Comparison of ENCODE assay signal across 8 cellular contexts in genomic region chr7:149872419-149873073, GRCh38. TPM values are rescaled to one million over a fixed set of nuclear protein-coding genes. Genes with fewer than 3 reads are reported as not detected.
DNase-seq lines count a peak whose midpoint lies in the region; ATAC-seq, FAIRE-seq and TF ChIP-seq lines count a peak whose summit lies in the region.

No MANE protein-coding gene starts in this region.

- TF ChIP-seq POLR2A in GM12892 (IDR thresholded peaks at IDR 0.05; ENCODE audit: low read depth, low read length) = no peak

- H3K27ac ChIP-seq in urinary bladder (ENCODE audit: low read depth) = no peak overlapping the region

- H3K27me3 ChIP-seq in mucosa of stomach (ENCODE audit: control insufficient read depth, insufficient read depth, low read length) = peaks cover 5% of the 10 kb centered on the region

- peak overlapping the region; percentile 76 for H3K9ac ChIP-seq in mucosa of stomach (ENCODE audit: low read length)

- WGBS in urinary bladder = 17% methylated on average over 13 of the region's 13 CpGs

- TF ChIP-seq CTCF in WI38 (IDR thresholded peaks at IDR 0.05; ENCODE audit: low read depth, low read length) = no peak
- TF ChIP-seq CTCF in fibroblast of mammary gland (conservative IDR thresholded peaks at IDR 0.05; ENCODE audit: control insufficient read depth, insufficient read depth, low read depth, low read length) = peak; percentile 21

- peak; percentile 55 to 56 for DNase-seq in AML-193 (lab: John Stamatoyannopoulos, UW)
- DNase-seq in GM12892 (ENCODE audit: insufficient read length) = peak; percentile 18
- peak; percentile 47 for DNase-seq in NCI-H2029 treated with DMSO at 0.1 percent for 48 hours (lab: John Stamatoyannopoulos, UW)
- DNase-seq in fibroblast of mammary gland (ENCODE audit: low read depth) = peak; percentile 84

- H3K9me3 ChIP-seq in mucosa of stomach (ENCODE audit: control insufficient read depth, low read length) = no peaks in the 10 kb centered on the region

- no peaks in the 10 kb centered on the region for H3K36me3 ChIP-seq in mucosa of stomach (ENCODE audit: control insufficient read depth, insufficient read depth, low read length)
- no peaks in the 10 kb centered on the region for H3K36me3 ChIP-seq in urinary bladder (ENCODE audit: insufficient read depth)

- peak; percentile 24 for FAIRE-seq in GM12892 (lab: Jason Lieb, UNC)

- H3K4me1 ChIP-seq in mucosa of stomach (ENCODE audit: control insufficient read depth, insufficient read depth, low read length) = peaks cover 18% of the 10 kb centered on the region
- no peaks in the 10 kb centered on the region for H3K4me1 ChIP-seq in urinary bladder (ENCODE audit: insufficient read depth)

- H3K4me3 ChIP-seq in WI38 (ENCODE audit: low read depth, low read length) = peak overlapping the region; percentile 75
- H3K4me3 ChIP-seq in fibroblast of mammary gland (ENCODE audit: control insufficient read depth, low read depth, low read length) = peak overlapping the region; percentile 65
- peak overlapping the region; percentile 60 for H3K4me3 ChIP-seq in mucosa of stomach (ENCODE audit: low read length)
- peak overlapping the region; percentile 53 for H3K4me3 ChIP-seq in urinary bladder (ENCODE audit: low read depth, low read length)

- no peak for ATAC-seq in HG02798 (IDR thresholded peaks at IDR 0.05; ENCODE audit: poor library complexity, unreplicated experiment)

RNA-seq across cellular contexts. Expression of gene ATP6V0E2, which starts 1.2 kb away (rescaled TPM):
- 10.5 TPM for polyA plus RNA-seq in GM12892 (2012; ENCODE audit: missing spikeins)
- total RNA-seq in urinary bladder = 8.2 TPM
- polyA plus RNA-seq in urinary bladder = 34.3 TPM

RNA-seq across cellular contexts. Expression of gene ZNF862, which starts 34.4 kb away (rescaled TPM):
- polyA plus RNA-seq in GM12892 (2012; ENCODE audit: missing spikeins) = 4.6 TPM
- total RNA-seq in urinary bladder = 16.5 TPM
- 11.2 TPM for polyA plus RNA-seq in urinary bladder

Comparison
In these comparisons a context has a peak if more than half of its experiments do, and no peak if none do; other contexts are left out.
1. DNase-seq: peak in every context shown above with its lines; median percentile 84 in fibroblast of mammary gland; 56 in AML-193; 47 in NCI-H2029 treated with DMSO at 0.1 percent for 48 hours; 18 in GM12892.